2 cellular contexts compared by ENCODE assay signal in genomic region chr12:47803196-47803875, GRCh38.
TF ChIP-seq lines count a peak whose summit lies in the region.

No MANE protein-coding gene starts in this region.

TF ChIP-seq in liver, 16 proteins besides CTCF, POLR2A, EP300 and RAD21:
- no peak for TF ChIP-seq NR2F2 (IDR thresholded peaks at IDR 0.05)
- TF ChIP-seq JUND (IDR thresholded peaks at IDR 0.05): no peak
- TF ChIP-seq EGR1 (IDR thresholded peaks at IDR 0.05; ENCODE audit: low read depth in 2 of 2): no peak
- TF ChIP-seq GABPA (IDR thresholded peaks at IDR 0.05 in 1 of 2, conservative IDR thresholded peaks at IDR 0.05 in 1 of 2): no peak
- no peak for TF ChIP-seq ATF3 (IDR thresholded peaks at IDR 0.05)
- no peak for TF ChIP-seq FOXA2 (IDR thresholded peaks at IDR 0.05)
- no peak for TF ChIP-seq HNF4G (IDR thresholded peaks at IDR 0.05)
- TF ChIP-seq TAF1 (conservative IDR thresholded peaks at IDR 0.05): no peak
- TF ChIP-seq, protein P1, sequence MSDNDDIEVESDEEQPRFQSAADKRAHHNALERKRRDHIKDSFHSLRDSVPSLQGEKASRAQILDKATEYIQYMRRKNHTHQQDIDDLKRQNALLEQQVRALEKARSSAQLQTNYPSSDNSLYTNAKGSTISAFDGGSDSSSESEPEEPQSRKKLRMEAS (IDR thresholded peaks at IDR 0.05): no peak
- no peak for TF ChIP-seq RXRA (IDR thresholded peaks at IDR 0.05)
- no peak for TF ChIP-seq SP1 (IDR thresholded peaks at IDR 0.05)
- TF ChIP-seq REST (IDR thresholded peaks at IDR 0.05): no peak
- TF ChIP-seq, protein P2, sequence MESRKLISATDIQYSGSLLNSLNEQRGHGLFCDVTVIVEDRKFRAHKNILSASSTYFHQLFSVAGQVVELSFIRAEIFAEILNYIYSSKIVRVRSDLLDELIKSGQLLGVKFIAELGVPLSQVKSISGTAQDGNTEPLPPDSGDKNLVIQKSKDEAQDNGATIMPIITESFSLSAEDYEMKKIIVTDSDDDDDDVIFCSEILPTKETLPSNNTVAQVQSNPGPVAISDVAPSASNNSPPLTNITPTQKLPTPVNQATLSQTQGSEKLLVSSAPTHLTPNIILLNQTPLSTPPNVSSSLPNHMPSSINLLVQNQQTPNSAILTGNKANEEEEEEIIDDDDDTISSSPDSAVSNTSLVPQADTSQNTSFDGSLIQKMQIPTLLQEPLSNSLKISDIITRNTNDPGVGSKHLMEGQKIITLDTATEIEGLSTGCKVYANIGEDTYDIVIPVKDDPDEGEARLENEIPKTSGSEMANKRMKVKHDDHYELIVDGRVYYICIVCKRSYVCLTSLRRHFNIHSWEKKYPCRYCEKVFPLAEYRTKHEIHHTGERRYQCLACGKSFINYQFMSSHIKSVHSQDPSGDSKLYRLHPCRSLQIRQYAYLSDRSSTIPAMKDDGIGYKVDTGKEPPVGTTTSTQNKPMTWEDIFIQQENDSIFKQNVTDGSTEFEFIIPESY (IDR thresholded peaks at IDR 0.05): no peak
- no peak for TF ChIP-seq FOXA1 (IDR thresholded peaks at IDR 0.05)
TF ChIP-seq in liver: peak in this region for 0.

TF ChIP-seq in HepG2, 621 proteins besides CTCF, POLR2A, EP300 and RAD21:
- no peak for TF ChIP-seq ERF (CRISPR knock-in tag; IDR thresholded peaks at IDR 0.05)
- TF ChIP-seq BRCA1 (CRISPR knock-in tag; IDR thresholded peaks at IDR 0.05): no peak
- no peak for TF ChIP-seq TBL1XR1 (IDR thresholded peaks at IDR 0.05; ENCODE audit: borderline replicate concordance, low read length, partially characterized antibody)
- TF ChIP-seq RFXANK (CRISPR knock-in tag; IDR thresholded peaks at IDR 0.05): no peak
- no peak for TF ChIP-seq EZH2 (conservative IDR thresholded peaks at IDR 0.05; ENCODE audit: low read depth, low read length)
- TF ChIP-seq NR2F6 (IDR thresholded peaks at IDR 0.05): no peak
- TF ChIP-seq NR2F6 (CRISPR knock-in tag; IDR thresholded peaks at IDR 0.05): no peak
- TF ChIP-seq TOPORS (CRISPR knock-in tag; IDR thresholded peaks at IDR 0.05): no peak
TF ChIP-seq in HepG2: peak in this region for 0.
